ENCODE assay signal across 16 cellular contexts in genomic region chr6:125262026-125263013, GRCh38. TPM values are rescaled to one million over a fixed set of nuclear protein-coding genes. Genes with fewer than 3 reads are reported as not detected.
DNase-seq lines count a peak whose midpoint lies in the region; ATAC-seq and TF ChIP-seq lines count a peak whose summit lies in the region.
"Had no signal": no experiment of that assay in that cellular context is flagged by ENCODE, and none has a peak within 500 bp of the region (broad histone marks: within the 10 kb centered on the region; RNA-seq: fewer than 3 reads in every experiment).

No MANE protein-coding gene starts in this region.

- H3K4me1 Mint-ChIP-seq in glutamatergic neuron (ENCODE audit: low read depth, unreplicated experiment) = no peaks in the 10 kb centered on the region
- H3K4me1 Mint-ChIP-seq in stimulated activated naive CD8-positive, alpha-beta T cell treated with anti-CD3 and anti-CD28 coated beads, Interleukin-15, amount 100 ng/mL, for 72 hours = no peaks in the 10 kb centered on the region
- H3K4me1 Mint-ChIP-seq: activated CD4-positive, alpha-beta T cell treated with anti-CD3 and anti-CD28 coated beads for 36 hours had no signal

- H3K4me3 ChIP-seq in left ventricle myocardium inferior = peak overlapping the region; percentile 21
- H3K4me3 ChIP-seq in right atrium auricular region = no peak overlapping the region
- peak overlapping the region; percentile 50 for H3K4me3 ChIP-seq in adipocyte (ENCODE audit: low read length)
- H3K4me3 ChIP-seq in aorta (ENCODE audit: low read length in 2 of 2) = no peak overlapping the region

- DNase-seq in left ventricle myocardium inferior (no peak), right atrium auricular region (ENCODE audit: low spot score) (no peak), adipocyte (ENCODE audit: low read depth) (peak; percentile 69), glutamatergic neuron (peak; percentile 22), aorta (peak; percentile 85 to 87), HPDE6-E6E7 (ENCODE audit: extremely low spot score) (no peak)
- DNase-seq in stimulated activated naive CD8-positive, alpha-beta T cell treated with anti-CD3 and anti-CD28 coated beads, Interleukin-15, amount 100 ng/mL, for 72 hours = no peak
- DNase-seq: activated CD4-positive, alpha-beta T cell treated with anti-CD3 and anti-CD28 coated beads for 36 hours; activated T-cell treated with anti-CD3 and anti-CD28 coated beads, Interleukin-2, amount 50 U/mL, for 72 hours; AML-193; DMS79; effector memory CD8-positive, alpha-beta T cell; hypothalamus; NCI-H2171 had no signal

- no peaks in the 10 kb centered on the region for H3K9me3 Mint-ChIP-seq in glutamatergic neuron (ENCODE audit: unreplicated experiment)
- no peaks in the 10 kb centered on the region for H3K9me3 Mint-ChIP-seq in stimulated activated naive CD8-positive, alpha-beta T cell treated with anti-CD3 and anti-CD28 coated beads, Interleukin-15, amount 100 ng/mL, for 72 hours
- H3K9me3 Mint-ChIP-seq: activated T-cell treated with anti-CD3 and anti-CD28 coated beads, Interleukin-2, amount 50 U/mL, for 72 hours; effector memory CD8-positive, alpha-beta T cell had no signal

- H3K36me3 Mint-ChIP-seq in glutamatergic neuron (ENCODE audit: unreplicated experiment) = no peaks in the 10 kb centered on the region

- intact Hi-C loops in left ventricle myocardium inferior (cut with micrococcal nuclease) (no loop called here), aorta (cut with DNase I) (loop anchor here (2.0 to 10.0 kb wide), 4 partner anchors 32 to 108 kb away; partner anchors contain the start of gene TPD52L1 (in 1 of the 2))

- ATAC-seq in aorta (ENCODE audit: low FRiP score) = peak; percentile 67
- no peak for ATAC-seq in stimulated activated naive CD8-positive, alpha-beta T cell treated with anti-CD3 and anti-CD28 coated beads, Interleukin-15, amount 100 ng/mL, for 72 hours
- no peak for ATAC-seq in HG03442 (IDR thresholded peaks at IDR 0.05; ENCODE audit: unreplicated experiment)
- ATAC-seq: activated CD4-positive, alpha-beta T cell treated with anti-CD3 and anti-CD28 coated beads for 36 hours; activated T-cell treated with anti-CD3 and anti-CD28 coated beads, Interleukin-2, amount 50 U/mL, for 72 hours; effector memory CD8-positive, alpha-beta T cell had no signal

- H3K27me3 Mint-ChIP-seq in glutamatergic neuron (ENCODE audit: unreplicated experiment) = no peaks in the 10 kb centered on the region
- H3K27me3 Mint-ChIP-seq in stimulated activated naive CD8-positive, alpha-beta T cell treated with anti-CD3 and anti-CD28 coated beads, Interleukin-15, amount 100 ng/mL, for 72 hours = no peaks in the 10 kb centered on the region
- H3K27me3 Mint-ChIP-seq: activated CD4-positive, alpha-beta T cell treated with anti-CD3 and anti-CD28 coated beads for 36 hours; effector memory CD8-positive, alpha-beta T cell had no signal

- no peak overlapping the region for H3K27ac Mint-ChIP-seq in glutamatergic neuron (ENCODE audit: unreplicated experiment)
- no peak overlapping the region for H3K27ac Mint-ChIP-seq in stimulated activated naive CD8-positive, alpha-beta T cell treated with anti-CD3 and anti-CD28 coated beads, Interleukin-15, amount 100 ng/mL, for 72 hours
- H3K27ac Mint-ChIP-seq: activated CD4-positive, alpha-beta T cell treated with anti-CD3 and anti-CD28 coated beads for 36 hours; activated T-cell treated with anti-CD3 and anti-CD28 coated beads, Interleukin-2, amount 50 U/mL, for 72 hours had no signal

- H3K9me3 ChIP-seq in left ventricle myocardium inferior (replicated peaks) = no peaks in the 10 kb centered on the region
- H3K9me3 ChIP-seq in right atrium auricular region = no peaks in the 10 kb centered on the region
- H3K9me3 ChIP-seq in adipocyte (ENCODE audit: control insufficient read depth, low read length) = no peaks in the 10 kb centered on the region
- H3K9me3 ChIP-seq in aorta (ENCODE audit: control insufficient read depth, low read length) = no peaks in the 10 kb centered on the region

- H3K27me3 ChIP-seq in left ventricle myocardium inferior (ENCODE audit: low read depth) = no peaks in the 10 kb centered on the region
- no peaks in the 10 kb centered on the region for H3K27me3 ChIP-seq in right atrium auricular region
- no peaks in the 10 kb centered on the region for H3K27me3 ChIP-seq in adipocyte (replicated peaks; ENCODE audit: control insufficient read depth, insufficient read depth, low read length)
- H3K27me3 ChIP-seq in aorta (ENCODE audit: control insufficient read depth in 1 of 2, insufficient read depth in 2 of 2, low read length in 1 of 2) = no peaks in the 10 kb centered on the region

- whole genome bisulfite sequencing in aorta, 2 donors = 14 to 18% methylated on average over 12 of the region's 12 CpGs

- TF ChIP-seq CTCF in left ventricle myocardium inferior (IDR thresholded peaks at IDR 0.05; ENCODE audit: borderline replicate concordance) (no peak), right atrium auricular region (IDR thresholded peaks at IDR 0.05) (no peak), glutamatergic neuron (IDR thresholded peaks at IDR 0.05; ENCODE audit: partially characterized antibody, unreplicated experiment) (no peak)

- H3K9ac ChIP-seq in adipocyte (ENCODE audit: low read length) = peak overlapping the region; percentile 30
- H3K9ac ChIP-seq: parathyroid adenoma had no signal

- no peak overlapping the region for H3K4me3 Mint-ChIP-seq in glutamatergic neuron (ENCODE audit: unreplicated experiment)
- no peak overlapping the region for H3K4me3 Mint-ChIP-seq in stimulated activated naive CD8-positive, alpha-beta T cell treated with anti-CD3 and anti-CD28 coated beads, Interleukin-15, amount 100 ng/mL, for 72 hours
- H3K4me3 Mint-ChIP-seq: activated CD4-positive, alpha-beta T cell treated with anti-CD3 and anti-CD28 coated beads for 36 hours; activated T-cell treated with anti-CD3 and anti-CD28 coated beads, Interleukin-2, amount 50 U/mL, for 72 hours; effector memory CD8-positive, alpha-beta T cell had no signal

- H3K27ac ChIP-seq in left ventricle myocardium inferior (replicated peaks) = no peak overlapping the region
- H3K27ac ChIP-seq in right atrium auricular region = peak overlapping the region in 1 of 2 donors; percentile 6
- H3K27ac ChIP-seq in aorta (ENCODE audit: low read depth in 1 of 2, low read length in 2 of 2) = peak overlapping the region; percentile 28 to 94
- H3K27ac ChIP-seq: parathyroid adenoma had no signal

- H3K4me1 ChIP-seq in left ventricle myocardium inferior (no peaks in the 10 kb centered on the region), right atrium auricular region (no peaks in the 10 kb centered on the region), adipocyte (ENCODE audit: control insufficient read depth, insufficient read depth, low read length) (peaks cover 12% of the 10 kb centered on the region), aorta (ENCODE audit: control insufficient read depth in 1 of 2, insufficient read depth in 2 of 2, low read length in 2 of 2) (peaks cover 2 to 3% of the 10 kb centered on the region in 2 donors)
- H3K4me1 ChIP-seq: parathyroid adenoma had no signal

- H3K36me3 ChIP-seq in left ventricle myocardium inferior = peaks cover 8% of the 10 kb centered on the region
- H3K36me3 ChIP-seq in right atrium auricular region = no peaks in the 10 kb centered on the region
- no peaks in the 10 kb centered on the region for H3K36me3 ChIP-seq in adipocyte (ENCODE audit: control insufficient read depth, insufficient read depth, low read length, severe bottlenecking)
- H3K36me3 ChIP-seq in aorta (ENCODE audit: control insufficient read depth in 1 of 2, insufficient read depth in 2 of 2, low read length in 1 of 2) = no peaks in the 10 kb centered on the region

RNA-seq across cellular contexts. Expression of gene HDDC2, which starts 39.4 kb away (rescaled TPM):
- total RNA-seq in left ventricle myocardium inferior (87.9 TPM), right atrium auricular region (10 to 100 TPM; 85.7 to 98.7 TPM), glutamatergic neuron (ENCODE audit: unreplicated experiment) (55.4 TPM), aorta (10 to 100 TPM; 48.0 to 60.9 TPM)
- 100 to 1,000 TPM in 1 of 2 donors, 10 to 100 TPM in 1; 89.7 to 157 TPM for polyA plus RNA-seq in aorta

Comparison
In these comparisons a context has a peak if more than half of its experiments do, and no peak if none do; other contexts are left out.
1. H3K4me3 ChIP-seq: peak in left ventricle myocardium inferior (single experiment) and adipocyte (single experiment); none in right atrium auricular region (0 of 2) and aorta (0 of 2).
2. DNase-seq: peak in adipocyte (single experiment), glutamatergic neuron (single experiment) and aorta (2 of 2); none in left ventricle myocardium inferior (single experiment), right atrium auricular region (single experiment), HPDE6-E6E7 (single experiment) and stimulated activated naive CD8-positive, alpha-beta T cell treated with anti-CD3 and anti-CD28 coated beads, Interleukin-15, amount 100 ng/mL, for 72 hours (0 of 2).